Comparison of ENCODE assay signal across 19 cellular contexts in the genomic region with DNA sequence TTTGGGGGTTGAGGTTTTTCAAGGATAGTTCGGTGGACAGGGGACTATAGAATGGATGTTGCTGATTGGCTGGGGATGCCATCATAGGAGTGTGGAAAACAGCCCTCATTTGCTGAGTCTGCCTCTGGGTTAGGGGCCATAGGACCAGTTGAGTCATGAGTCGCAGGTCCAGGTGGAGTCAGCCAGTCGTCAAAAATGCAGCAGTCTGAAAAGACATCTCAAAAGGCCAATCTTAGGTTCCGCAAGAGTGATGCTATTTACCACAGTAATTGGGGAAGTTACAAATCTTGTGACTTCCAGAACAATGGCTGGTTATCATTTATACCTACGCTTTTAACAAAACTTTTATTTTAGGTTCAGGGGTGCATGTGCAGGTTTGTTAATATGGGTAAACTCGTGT.
DNase-seq lines count a peak whose midpoint lies in the region; ATAC-seq, FAIRE-seq and TF ChIP-seq lines count a peak whose summit lies in the region.
"Had no signal": no experiment of that assay in that cellular context is flagged by ENCODE, and none has a peak within 500 bp of the region (broad histone marks: within the 10 kb centered on the region; RNA-seq: fewer than 3 reads in every experiment).

No MANE protein-coding gene starts in this region.

- H3K36me3 ChIP-seq in DOHH2 (ENCODE audit: control insufficient read depth, low read length), result peaks cover 37% of the 10 kb centered on the region
- no peaks in the 10 kb centered on the region for H3K36me3 ChIP-seq in pancreas
- H3K36me3 ChIP-seq: BE2C had no signal

- peak overlapping the region; percentile 9 for H3K4me3 Mint-ChIP-seq in activated B cell treated with CpG ODN at 0.5 μM for 24 hours
- no peak overlapping the region for H3K4me3 Mint-ChIP-seq in stimulated activated memory B cell treated with anti-CD40 and anti-IgM and Interleukin-4, amounts not matched to agents 10 μg/mL and 1 μg/mL and 100 μg/mL, for 72 hours
- H3K4me3 Mint-ChIP-seq in activated T-helper 1 cell treated with anti-CD3 and anti-CD28 coated beads, Interleukin-12 subunit alpha, Interleukin-12 subunit beta, Interleukin-2, Interleukin-4 antibody, amounts not matched to agents 30 ng/mL and 10 ng/mL and 1 ng/mL, durations not matched to agents 14 hours and 24 hours and 36 hours, result no peak overlapping the region
- H3K4me3 Mint-ChIP-seq: CD4-positive, alpha-beta memory T cell; HFFc6 had no signal

- peak overlapping the region; percentile 96 for H3K27ac ChIP-seq in DOHH2 (ENCODE audit: low read depth, low read length)
- no peak overlapping the region for H3K27ac ChIP-seq in pancreas
- H3K27ac ChIP-seq: C4-2B, HL-60 had no signal

- no peak for TF ChIP-seq CTCF in DOHH2 (IDR thresholded peaks at IDR 0.05; ENCODE audit: low read depth, low read length, poor library complexity, severe bottlenecking)
- no peak for TF ChIP-seq CTCF in activated B cell treated with CpG ODN at 0.5 μM for 24 hours (IDR thresholded peaks at IDR 0.05)
- TF ChIP-seq CTCF in pancreas (IDR thresholded peaks at IDR 0.05), result no peak

- peaks cover 2% of the 10 kb centered on the region for H3K27me3 Mint-ChIP-seq in activated B cell treated with CpG ODN at 0.5 μM for 24 hours
- H3K27me3 Mint-ChIP-seq in stimulated activated memory B cell treated with anti-CD40 and anti-IgM and Interleukin-4, amounts not matched to agents 10 μg/mL and 1 μg/mL and 100 μg/mL, for 72 hours, result no peaks in the 10 kb centered on the region
- H3K27me3 Mint-ChIP-seq in activated T-helper 1 cell treated with anti-CD3 and anti-CD28 coated beads, Interleukin-12 subunit alpha, Interleukin-12 subunit beta, Interleukin-2, Interleukin-4 antibody, amounts not matched to agents 30 ng/mL and 10 ng/mL and 1 ng/mL, durations not matched to agents 14 hours and 24 hours and 36 hours (ENCODE audit: insufficient read depth), result peaks cover 3% of the 10 kb centered on the region

- peaks cover 71% of the 10 kb centered on the region for H3K79me2 ChIP-seq in DOHH2 (ENCODE audit: control insufficient read depth, low read length)

- peak overlapping the region; percentile 30 for H3K27ac Mint-ChIP-seq in activated B cell treated with CpG ODN at 0.5 μM for 24 hours
- H3K27ac Mint-ChIP-seq in stimulated activated memory B cell treated with anti-CD40 and anti-IgM and Interleukin-4, amounts not matched to agents 10 μg/mL and 1 μg/mL and 100 μg/mL, for 72 hours, result peak overlapping the region; percentile 33
- no peak overlapping the region for H3K27ac Mint-ChIP-seq in activated T-helper 1 cell treated with anti-CD3 and anti-CD28 coated beads, Interleukin-12 subunit alpha, Interleukin-12 subunit beta, Interleukin-2, Interleukin-4 antibody, amounts not matched to agents 30 ng/mL and 10 ng/mL and 1 ng/mL, durations not matched to agents 14 hours and 24 hours and 36 hours
- H3K27ac Mint-ChIP-seq: CD4-positive, alpha-beta memory T cell; HFFc6 had no signal

- H4K20me1 ChIP-seq in DOHH2 (ENCODE audit: control insufficient read depth, insufficient read depth, low read depth, low read length), result no peaks in the 10 kb centered on the region

- FAIRE-seq in pancreas (lab: Jason Lieb, UNC), result no peak
- FAIRE-seq: A204.1, G401.6, GM19239, H1 had no signal

- CTCF ChIA-PET in activated B cell treated with CpG ODN at 0.5 μM for 24 hours (lab: Charles Lee), result no interaction called here

- ATAC-seq in activated B cell treated with CpG ODN at 0.5 μM for 24 hours (ENCODE audit: low read depth) (peak; percentile 80), pancreas (no peak)
- peak; percentile 90 for ATAC-seq in stimulated activated memory B cell treated with anti-CD40 and anti-IgM and Interleukin-4, amounts not matched to agents 10 μg/mL and 1 μg/mL and 100 μg/mL, for 72 hours

- H3K4me1 Mint-ChIP-seq in activated B cell treated with CpG ODN at 0.5 μM for 24 hours, result peaks cover 42% of the 10 kb centered on the region
- peaks cover 48% of the 10 kb centered on the region for H3K4me1 Mint-ChIP-seq in stimulated activated memory B cell treated with anti-CD40 and anti-IgM and Interleukin-4, amounts not matched to agents 10 μg/mL and 1 μg/mL and 100 μg/mL, for 72 hours
- no peaks in the 10 kb centered on the region for H3K4me1 Mint-ChIP-seq in activated T-helper 1 cell treated with anti-CD3 and anti-CD28 coated beads, Interleukin-12 subunit alpha, Interleukin-12 subunit beta, Interleukin-2, Interleukin-4 antibody, amounts not matched to agents 30 ng/mL and 10 ng/mL and 1 ng/mL, durations not matched to agents 14 hours and 24 hours and 36 hours (ENCODE audit: low read depth)

- peaks cover 5% of the 10 kb centered on the region; the same call in 1 of the 2 replicates for H3K9me3 ChIP-seq in DOHH2 (ENCODE audit: control insufficient read depth, insufficient read depth, low read length)
- no peaks in the 10 kb centered on the region for H3K9me3 ChIP-seq in pancreas
- H3K9me3 ChIP-seq: BE2C had no signal

- peaks cover 67% of the 10 kb centered on the region for H3F3A ChIP-seq in DOHH2 (ENCODE audit: control insufficient read depth, insufficient read depth)

- intact Hi-C loops in activated B cell treated with CpG ODN at 0.5 μM for 24 hours (cut with micrococcal nuclease), result loop anchor here (2.0 kb wide), 1 partner anchor 61 kb away; a partner anchor contains a TSS
- intact Hi-C loops in pancreas (cut with DNase I), result no loop called here
- intact Hi-C loops in activated T-helper 1 cell treated with anti-CD3 and anti-CD28 coated beads, Interleukin-12 subunit alpha, Interleukin-12 subunit beta, Interleukin-2, Interleukin-4 antibody, amounts not matched to agents 30 ng/mL and 10 ng/mL and 1 ng/mL, durations not matched to agents 14 hours and 24 hours and 36 hours (cut with micrococcal nuclease), result no loop called here

- H3K9me3 Mint-ChIP-seq in activated B cell treated with CpG ODN at 0.5 μM for 24 hours, result peaks cover 4% of the 10 kb centered on the region
- H3K9me3 Mint-ChIP-seq in stimulated activated memory B cell treated with anti-CD40 and anti-IgM and Interleukin-4, amounts not matched to agents 10 μg/mL and 1 μg/mL and 100 μg/mL, for 72 hours, result no peaks in the 10 kb centered on the region
- H3K9me3 Mint-ChIP-seq in activated T-helper 1 cell treated with anti-CD3 and anti-CD28 coated beads, Interleukin-12 subunit alpha, Interleukin-12 subunit beta, Interleukin-2, Interleukin-4 antibody, amounts not matched to agents 30 ng/mL and 10 ng/mL and 1 ng/mL, durations not matched to agents 14 hours and 24 hours and 36 hours, result no peaks in the 10 kb centered on the region
- H3K9me3 Mint-ChIP-seq: HFFc6 had no signal

- no peaks in the 10 kb centered on the region for H3K36me3 Mint-ChIP-seq in activated B cell treated with CpG ODN at 0.5 μM for 24 hours (ENCODE audit: low read depth)
- H3K36me3 Mint-ChIP-seq in stimulated activated memory B cell treated with anti-CD40 and anti-IgM and Interleukin-4, amounts not matched to agents 10 μg/mL and 1 μg/mL and 100 μg/mL, for 72 hours, result no peaks in the 10 kb centered on the region
- H3K36me3 Mint-ChIP-seq in activated T-helper 1 cell treated with anti-CD3 and anti-CD28 coated beads, Interleukin-12 subunit alpha, Interleukin-12 subunit beta, Interleukin-2, Interleukin-4 antibody, amounts not matched to agents 30 ng/mL and 10 ng/mL and 1 ng/mL, durations not matched to agents 14 hours and 24 hours and 36 hours (ENCODE audit: low read depth), result no peaks in the 10 kb centered on the region

- DNase-seq in NAMALWA (ENCODE audit: low spot score) (peak; percentile 56), activated B cell treated with CpG ODN at 0.5 μM for 24 hours (no peak), NCI-H226 (no peak), pancreas (no peak)
- no peak for DNase-seq in activated T-helper 1 cell treated with anti-CD3 and anti-CD28 coated beads, Interleukin-12 subunit alpha, Interleukin-12 subunit beta, Interleukin-2, Interleukin-4 antibody, amounts not matched to agents 30 ng/mL and 10 ng/mL and 1 ng/mL, durations not matched to agents 14 hours and 24 hours and 36 hours (ENCODE audit: low spot score)
- DNase-seq: BE2C; CD4-positive, alpha-beta memory T cell; DMS79; EL; HCEC 1CT; HFFc6 had no signal

- no peaks in the 10 kb centered on the region for H3K9me2 ChIP-seq in DOHH2 (replicated peaks; ENCODE audit: control insufficient read depth, low read length)

- H3K4me2 ChIP-seq in DOHH2 (ENCODE audit: low read length), result peak overlapping the region; percentile 76

- POLR2A ChIA-PET in activated B cell treated with CpG ODN at 0.5 μM for 24 hours (lab: Charles Lee), result no interaction called here

- H3K4me1 ChIP-seq in DOHH2 (ENCODE audit: control insufficient read depth, low read length) (peaks cover 98% of the 10 kb centered on the region), pancreas (peaks cover 15 to 28% (median 22%) of the 10 kb centered on the region in 3 donors)
- H3K4me1 ChIP-seq: BE2C had no signal

- 98 to 99% methylated on average over 6 of the region's 6 CpGs for WGBS in pancreas, 2 donors

- H3K27me3 ChIP-seq in DOHH2 (ENCODE audit: control insufficient read depth, low read length), result no peaks in the 10 kb centered on the region
- H3K27me3 ChIP-seq in pancreas, result no peaks in the 10 kb centered on the region
- H3K27me3 ChIP-seq: BE2C had no signal

- peak overlapping the region; percentile 75 for H3K4me3 ChIP-seq in DOHH2 (ENCODE audit: low read length)
- no peak overlapping the region for H3K4me3 ChIP-seq in pancreas

Comparison
In these comparisons a context has a peak if more than half of its experiments do, and no peak if none do; other contexts are left out.
1. ATAC-seq: peak in activated B cell treated with CpG ODN at 0.5 μM for 24 hours (single experiment) and stimulated activated memory B cell treated with anti-CD40 and anti-IgM and Interleukin-4, amounts not matched to agents 10 μg/mL and 1 μg/mL and 100 μg/mL, for 72 hours (single experiment); none in pancreas (0 of 4).